In genomic region chr6:98946266-98946817, GRCh38 we compare ENCODE assay signal across 1 cellular context.
TF ChIP-seq lines count a peak whose summit lies in the region.

No MANE protein-coding gene starts in this region.

TF ChIP-seq in SK-N-SH treated with all-trans-retinoic acid at 6 μM for 48 hours, 23 proteins besides CTCF, POLR2A, EP300 and RAD21 (continued from another document):
- TF ChIP-seq TSHZ2 (CRISPR knock-in tag; IDR thresholded peaks at IDR 0.05) (no peak), ARNTL (CRISPR knock-in tag; IDR thresholded peaks at IDR 0.05; ENCODE audit: borderline replicate concordance, low read depth) (no peak), RARB (CRISPR knock-in tag; IDR thresholded peaks at IDR 0.05) (no peak), CSDC2 (CRISPR knock-in tag; IDR thresholded peaks at IDR 0.05) (no peak)
TF ChIP-seq in SK-N-SH treated with all-trans-retinoic acid at 6 μM for 48 hours: peak in this region for 0.
